ENCODE assay signal across 8 cellular contexts in genomic region chr13:77329133-77330008, GRCh38. TPM values are rescaled to one million over a fixed set of nuclear protein-coding genes. Genes with fewer than 3 reads are reported as not detected.
DNase-seq lines count a peak whose midpoint lies in the region; ATAC-seq and TF ChIP-seq lines count a peak whose summit lies in the region.

No MANE protein-coding gene starts in this region.

- no peaks in the 10 kb centered on the region for H3K27me3 ChIP-seq in BJ (ENCODE audit: control insufficient read depth, insufficient read depth, low read length)

- H3K4me3 ChIP-seq in BJ (ENCODE audit: low read depth, low read length) (peak overlapping the region; percentile 57), coronary artery (peak overlapping the region; percentile 81)

- no peaks in the 10 kb centered on the region for H3K36me3 ChIP-seq in BJ (ENCODE audit: control insufficient read depth, insufficient read depth, low read length)

- POLR2A ChIA-PET in BJ (lab: Charles Lee) = no interaction called here

- ATAC-seq in HG03457 (IDR thresholded peaks at IDR 0.05; ENCODE audit: unreplicated experiment) = peak; percentile 53
- peak; percentile 67 for ATAC-seq in left colon

- TF ChIP-seq CTCF in BJ (IDR thresholded peaks at IDR 0.05; ENCODE audit: insufficient read depth, low read depth, low read length) = no peak
- TF ChIP-seq CTCF in coronary artery (IDR thresholded peaks at IDR 0.05) = no peak

- DNase-seq in BJ (ENCODE audit: low read depth) (peak; percentile 63), GM19240 (ENCODE audit: insufficient read length, low spot score) (peak; percentile 53), NCI-H524 (lab: John Stamatoyannopoulos, UW) (peak; percentile 89 to 96), coronary artery (ENCODE audit: low spot score) (peak; percentile 90), left colon (peak; percentile 85 to 86)
- peak; percentile 80 to 83 for DNase-seq in activated CD4-positive, alpha-beta T cell treated with anti-CD3 and anti-CD28 coated beads for 4 hours
- DNase-seq in stimulated activated CD4-positive, alpha-beta T cell treated with anti-CD3 and anti-CD28 coated beads, Interleukin-1b, Interleukin-23, amount 100 ng/mL, for 4 hours (ENCODE audit: low read depth in 2 of 2) = peak; percentile 69 to 73

- H3K27ac ChIP-seq in coronary artery = peak overlapping the region; percentile 73 to 91

- intact Hi-C loops in left colon (cut with DNase I, micrococcal nuclease) = loop anchor here in 1 of 2 donors (10.0 kb wide), 1 partner anchor 335 kb away; the partner anchor contains the start of gene CLN5

- CTCF ChIA-PET in BJ (lab: Yijun Ruan, JAX) = interaction anchor here (2.1 kb wide), 1 partner anchor 149 kb away, joined by 6 read pairs; no protein-coding TSS in a partner anchor

RNA-seq across cellular contexts. Expression of gene MYCBP2, which starts 2.5 kb away (rescaled TPM):
- 22.9 and 37.6 TPM in 2 replicates for polyA plus RNA-seq in BJ (2011; rRNA removed)
- 60.9 and 75.8 TPM in 2 replicates for polyA minus RNA-seq in BJ (2011; rRNA and poly(A)+ RNA removed)
- 10 to 100 TPM; 40.8 to 42.2 TPM for total RNA-seq in left colon

Comparison
In these comparisons a context has a peak if more than half of its experiments do, and no peak if none do; other contexts are left out.
1. Peak in every context shown above with its lines: DNase-seq, ATAC-seq, H3K4me3 ChIP-seq and H3K27ac ChIP-seq.